ENCODE assay signal across 1 cellular context in genomic region chr16:1309888-1310831, GRCh38.
TF ChIP-seq lines count a peak whose summit lies in the region.

No MANE protein-coding gene starts in this region.

TF ChIP-seq in HepG2, 621 proteins besides CTCF, POLR2A, EP300 and RAD21 (continues in another document):
- TF ChIP-seq MBNL3 (CRISPR knock-in tag; conservative IDR thresholded peaks at IDR 0.05) (no peak), ZNF101 (CRISPR knock-in tag; IDR thresholded peaks at IDR 0.05; ENCODE audit: borderline replicate concordance, low read depth) (no peak), HDAC1 (CRISPR knock-in tag; IDR thresholded peaks at IDR 0.05) (peak; percentile 56; the same call in 1 of the 2 replicates), KLF6 (CRISPR knock-in tag; IDR thresholded peaks at IDR 0.05) (no peak), ZNF143 (CRISPR knock-in tag; IDR thresholded peaks at IDR 0.05) (0 out of 2 replicates have a peak, but pooled peaks have one; percentile 26), CHD4 (IDR thresholded peaks at IDR 0.05; ENCODE audit: borderline replicate concordance, low read length) (no peak), PHF21A (CRISPR knock-in tag; IDR thresholded peaks at IDR 0.05) (0 out of 2 replicates have a peak, but pooled peaks have one; percentile 13), MED8 (CRISPR knock-in tag; IDR thresholded peaks at IDR 0.05; ENCODE audit: insufficient replicate concordance) (no peak), GABPB1 (CRISPR knock-in tag; IDR thresholded peaks at IDR 0.05) (peak; percentile 78; the same call in 1 of the 2 replicates), SAP130 (CRISPR knock-in tag; IDR thresholded peaks at IDR 0.05; ENCODE audit: low read depth) (peak; percentile 15; the same call in 1 of the 2 replicates), THRA (CRISPR knock-in tag; IDR thresholded peaks at IDR 0.05; ENCODE audit: borderline replicate concordance) (0 out of 2 replicates have a peak, but pooled peaks have one; percentile 26), NR2F6 (IDR thresholded peaks at IDR 0.05) (no peak), NR2F6 (CRISPR knock-in tag; IDR thresholded peaks at IDR 0.05) (peak; percentile 37; the same call in 1 of the 2 replicates), ZNF335 (CRISPR knock-in tag; IDR thresholded peaks at IDR 0.05) (peak; percentile 96), KDM4B (CRISPR knock-in tag; IDR thresholded peaks at IDR 0.05) (no peak), ZNF260 (CRISPR knock-in tag; IDR thresholded peaks at IDR 0.05; ENCODE audit: borderline replicate concordance, low read depth) (no peak), YEATS2 (CRISPR knock-in tag; IDR thresholded peaks at IDR 0.05; ENCODE audit: borderline replicate concordance) (peak; percentile 32; the same call in 1 of the 2 replicates), ZSCAN12 (CRISPR knock-in tag; IDR thresholded peaks at IDR 0.05) (no peak), KAT2B (IDR thresholded peaks at IDR 0.05; ENCODE audit: borderline replicate concordance, low read depth, low read length) (no peak), JUNB (CRISPR knock-in tag; IDR thresholded peaks at IDR 0.05; ENCODE audit: borderline replicate concordance) (no peak), ZBTB40 (IDR thresholded peaks at IDR 0.05) (no peak), ZBTB40 (CRISPR knock-in tag; IDR thresholded peaks at IDR 0.05) (no peak), PATZ1 (CRISPR knock-in tag; IDR thresholded peaks at IDR 0.05) (peak; percentile 95), HHEX (CRISPR knock-in tag; IDR thresholded peaks at IDR 0.05) (no peak), AFF4 (CRISPR knock-in tag; IDR thresholded peaks at IDR 0.05) (no peak), CEBPB (IDR thresholded peaks at IDR 0.05; ENCODE audit: borderline replicate concordance, low read depth, low read length) (peak; percentile 77; the same call in 1 of the 2 replicates), DBP (CRISPR knock-in tag; IDR thresholded peaks at IDR 0.05; ENCODE audit: not compliant biosample characterization) (no peak), SIX1 (CRISPR knock-in tag; IDR thresholded peaks at IDR 0.05; ENCODE audit: borderline replicate concordance) (no peak), ZBTB37 (CRISPR knock-in tag; IDR thresholded peaks at IDR 0.05) (no peak), PHF20 (CRISPR knock-in tag; IDR thresholded peaks at IDR 0.05) (0 out of 2 replicates have a peak, but pooled peaks have one; percentile 28), ARID5B (CRISPR knock-in tag; IDR thresholded peaks at IDR 0.05) (no peak)
